Comparison of ENCODE assay signal across 1 cellular context in genomic region chr15:76337739-76338554, GRCh38.
A peak's percentile ranks its signal among the peaks of the same experiment; 100 is the strongest.
TF ChIP-seq lines count a peak whose summit lies in the region.

No MANE protein-coding gene starts in this region.

TF ChIP-seq in WTC11, 78 proteins besides CTCF, POLR2A, EP300 and RAD21 (continued from another document and continues in another):
- TF ChIP-seq IRF1 (CRISPR knock-in tag; IDR thresholded peaks at IDR 0.05) (no peak), ERG (CRISPR knock-in tag; IDR thresholded peaks at IDR 0.05) (no peak), PREB (CRISPR knock-in tag; IDR thresholded peaks at IDR 0.05; ENCODE audit: borderline replicate concordance) (0 out of 2 replicates have a peak, but pooled peaks have one; percentile 31), MXD4 (CRISPR knock-in tag; IDR thresholded peaks at IDR 0.05; ENCODE audit: borderline replicate concordance) (no peak), ZNF232 (CRISPR knock-in tag; IDR thresholded peaks at IDR 0.05) (no peak), ZNF416 (CRISPR knock-in tag; IDR thresholded peaks at IDR 0.05) (no peak), TCF7 (CRISPR knock-in tag; IDR thresholded peaks at IDR 0.05; ENCODE audit: low read depth) (peak; percentile 90; the same call in 1 of the 2 replicates), ZNF138 (CRISPR knock-in tag; conservative IDR thresholded peaks at IDR 0.05) (no peak), CBFB (CRISPR knock-in tag; IDR thresholded peaks at IDR 0.05; ENCODE audit: low read depth) (no peak), KAT7 (CRISPR knock-in tag; IDR thresholded peaks at IDR 0.05; ENCODE audit: borderline replicate concordance) (0 out of 2 replicates have a peak, but pooled peaks have one; percentile 35), CDX4 (CRISPR knock-in tag; IDR thresholded peaks at IDR 0.05; ENCODE audit: borderline replicate concordance) (no peak), OVOL2 (CRISPR knock-in tag; IDR thresholded peaks at IDR 0.05; ENCODE audit: borderline replicate concordance) (no peak), AR (CRISPR knock-in tag; IDR thresholded peaks at IDR 0.05) (no peak), AFF4 (CRISPR knock-in tag; IDR thresholded peaks at IDR 0.05; ENCODE audit: borderline replicate concordance) (no peak), HMGXB4 (CRISPR knock-in tag; IDR thresholded peaks at IDR 0.05) (no peak), PRRX2 (CRISPR knock-in tag; IDR thresholded peaks at IDR 0.05) (no peak), ATF6 (CRISPR knock-in tag; IDR thresholded peaks at IDR 0.05) (no peak), NR2C2 (CRISPR knock-in tag; IDR thresholded peaks at IDR 0.05) (peak; percentile 59), GTF2I (CRISPR knock-in tag; conservative IDR thresholded peaks at IDR 0.05) (no peak), STAT6 (CRISPR knock-in tag; conservative IDR thresholded peaks at IDR 0.05; ENCODE audit: low read depth) (no peak), PRDM15 (CRISPR knock-in tag; IDR thresholded peaks at IDR 0.05) (no peak), ZNF219 (CRISPR knock-in tag; IDR thresholded peaks at IDR 0.05; ENCODE audit: borderline replicate concordance) (no peak), HMGA2 (CRISPR knock-in tag; IDR thresholded peaks at IDR 0.05) (no peak), ELF4 (CRISPR knock-in tag; IDR thresholded peaks at IDR 0.05; ENCODE audit: low read depth) (no peak), MLX (CRISPR knock-in tag; IDR thresholded peaks at IDR 0.05) (no peak), JAZF1 (CRISPR knock-in tag; IDR thresholded peaks at IDR 0.05) (no peak), ATF1 (CRISPR knock-in tag; IDR thresholded peaks at IDR 0.05) (no peak), ATF2 (CRISPR knock-in tag; IDR thresholded peaks at IDR 0.05; ENCODE audit: borderline replicate concordance, low read depth) (peak; percentile 57; the same call in 1 of the 2 replicates)
